Comparison of ENCODE assay signal across 8 cellular contexts in the genomic region with DNA sequence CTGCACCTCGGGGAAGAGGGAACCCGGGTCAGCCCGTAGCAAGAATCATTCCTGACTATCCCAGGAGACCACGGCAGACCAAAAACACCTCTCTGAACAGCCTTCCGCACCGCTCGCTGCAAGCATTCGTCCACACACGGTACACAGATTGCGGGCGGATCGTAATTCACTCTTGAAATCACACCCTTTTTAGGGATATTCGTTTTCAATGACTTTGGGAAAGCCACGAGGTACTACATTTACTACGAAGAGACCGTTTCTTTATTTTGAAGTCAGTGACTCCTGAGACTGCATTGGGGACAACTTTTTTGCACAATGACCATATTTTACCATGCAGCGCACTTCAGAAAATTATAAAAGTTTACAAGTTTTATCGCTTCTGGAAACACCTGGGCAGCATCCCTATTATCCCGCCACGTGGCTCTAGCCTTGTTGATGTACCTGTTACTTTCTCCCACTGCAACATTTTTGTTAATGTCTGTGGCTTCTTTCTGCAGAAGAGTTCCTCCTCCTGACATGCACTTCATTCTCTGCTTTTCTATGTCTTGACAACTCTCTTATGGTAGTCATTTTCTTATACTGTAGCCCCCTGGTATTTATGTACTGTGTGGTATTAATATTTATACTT. TPM values are rescaled to one million over a fixed set of nuclear protein-coding genes. Genes with fewer than 3 reads are reported as not detected.
DNase-seq lines count a peak whose midpoint lies in the region; ATAC-seq, FAIRE-seq and TF ChIP-seq lines count a peak whose summit lies in the region.

No MANE protein-coding gene starts in this region.

- H3K4me3 ChIP-seq in cardiac muscle cell (peak overlapping the region; percentile 97), esophagus (ENCODE audit: low read depth in 1 of 2, low read length in 2 of 2) (peak overlapping the region; percentile 54 to 56), osteoblast (ENCODE audit: insufficient read depth, low read length) (peak overlapping the region; percentile 86)

- H3K27me3 ChIP-seq in cardiac muscle cell (peaks cover 6% of the 10 kb centered on the region), esophagus (ENCODE audit: control insufficient read depth in 1 of 2, insufficient read depth in 2 of 2, low read length in 2 of 2) (no peaks in the 10 kb centered on the region), osteoblast (ENCODE audit: insufficient read depth, low read length) (no peaks in the 10 kb centered on the region)

- TF ChIP-seq CTCF in cardiac muscle cell (IDR thresholded peaks at IDR 0.05; ENCODE audit: low read depth, low read length) (no peak), osteoblast (IDR thresholded peaks at IDR 0.05; ENCODE audit: extremely low read depth, low read depth, low read length) (no peak)

- intact Hi-C loops in left ventricle myocardium superior (cut with micrococcal nuclease), result no loop called here

- H3K79me2 ChIP-seq in osteoblast (ENCODE audit: insufficient read depth, low read length), result peaks cover 32% of the 10 kb centered on the region

- H3K4me1 ChIP-seq in cardiac muscle cell (ENCODE audit: low read depth) (no peaks in the 10 kb centered on the region), esophagus (ENCODE audit: control insufficient read depth in 2 of 2, insufficient read depth in 2 of 2, low read length in 1 of 2) (no peaks in the 10 kb centered on the region), osteoblast (ENCODE audit: insufficient read depth, low read length) (peaks cover 12% of the 10 kb centered on the region)

- peak overlapping the region; percentile 95 for H3K27ac ChIP-seq in cardiac muscle cell
- H3K27ac ChIP-seq in esophagus (ENCODE audit: low read depth in 2 of 2, low read length in 1 of 2), result peak overlapping the region; percentile 76 to 90
- peak overlapping the region; percentile 71 for H3K27ac ChIP-seq in osteoblast (ENCODE audit: low read depth, low read length)

- H2AFZ ChIP-seq in osteoblast (ENCODE audit: low read length), result peak overlapping the region; percentile 97

- ATAC-seq in left ventricle myocardium superior, result no peak

- no peaks in the 10 kb centered on the region for H3K36me3 ChIP-seq in cardiac muscle cell
- H3K36me3 ChIP-seq in esophagus (ENCODE audit: control insufficient read depth in 2 of 2, insufficient read depth in 2 of 2, low read length in 1 of 2), result no peaks in the 10 kb centered on the region
- no peaks in the 10 kb centered on the region for H3K36me3 ChIP-seq in osteoblast (ENCODE audit: insufficient read depth, low read length)

- 2 to 3% methylated on average over 20 of the region's 20 CpGs for WGBS in esophagus, 2 donors

- DNase-seq in cardiac muscle cell (ENCODE audit: low read depth in 1 of 2, low spot score in 1 of 2) (no peak), left ventricle myocardium superior (no peak), RKO (ENCODE audit: low spot score) (peak; percentile 34), osteoblast (ENCODE audit: insufficient read length, low spot score, missing footprints) (no peak), HTR-8/SVneo (ENCODE audit: insufficient read length, low spot score) (no peak), kidney glomerular epithelial cell (lab: John Stamatoyannopoulos, UW) (no peak), inferior parietal cortex (ENCODE audit: extremely low spot score) (no peak)

- FAIRE-seq in HTR-8/SVneo (lab: Jason Lieb, UNC), result no peak

- peak overlapping the region; percentile 94 for H3K4me2 ChIP-seq in osteoblast (ENCODE audit: insufficient read depth, low read length)

- no peaks in the 10 kb centered on the region for H3K9me3 ChIP-seq in cardiac muscle cell (ENCODE audit: low read depth)
- no peaks in the 10 kb centered on the region for H3K9me3 ChIP-seq in esophagus (ENCODE audit: control insufficient read depth in 2 of 2, insufficient read depth in 1 of 2, low read depth in 1 of 2, low read length in 1 of 2)
- no peaks in the 10 kb centered on the region for H3K9me3 ChIP-seq in osteoblast (ENCODE audit: low read depth, low read length)

- peaks cover 11% of the 10 kb centered on the region for H4K20me1 ChIP-seq in osteoblast (ENCODE audit: insufficient read depth, low read length)

RNA-seq across cellular contexts. Expression of gene AKT3, which starts 1.2 kb away (rescaled TPM):
- total RNA-seq in cardiac muscle cell (14.1 and 23.4 TPM in 2 replicates), left ventricle myocardium superior (20.9 TPM), osteoblast (38.7 and 41.3 TPM in 2 replicates)
- polyA plus RNA-seq in cardiac muscle cell (3.5 and 7.7 TPM in 2 replicates), esophagus (1 to 10 TPM; 2.1 to 4.4 TPM)
